ENCODE assay signal across 8 cellular contexts in the genomic region with DNA sequence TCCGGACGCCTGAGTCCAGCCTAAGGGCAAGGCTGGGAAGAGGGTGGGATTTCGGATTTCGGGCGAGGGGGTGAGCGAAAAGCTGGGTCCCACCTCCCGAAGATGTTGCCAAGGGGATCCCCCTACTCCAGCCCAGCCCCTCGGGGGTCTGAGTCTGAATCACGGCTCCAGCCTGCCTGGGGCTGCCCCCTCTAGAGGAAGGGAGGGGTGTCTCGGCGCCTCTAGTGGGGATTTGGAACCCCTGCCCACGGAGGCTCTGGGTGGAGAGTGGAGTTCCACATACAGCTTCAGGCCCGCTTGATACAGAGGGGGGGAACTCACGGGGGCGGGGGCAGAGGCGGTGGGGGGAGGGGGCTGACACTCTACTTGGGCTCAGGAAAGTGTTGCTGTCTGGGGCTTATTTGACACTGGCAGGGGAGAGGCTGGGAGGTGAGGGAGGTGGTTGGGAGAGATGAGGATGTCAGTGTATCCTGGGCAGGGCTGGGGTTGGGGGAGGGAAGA. TPM values are rescaled to one million over a fixed set of nuclear protein-coding genes. Genes with fewer than 3 reads are reported as not detected.
DNase-seq lines count a peak whose midpoint lies in the region; ATAC-seq and TF ChIP-seq lines count a peak whose summit lies in the region.

No MANE protein-coding gene starts in this region.

- TF ChIP-seq CTCF in activated B cell treated with CpG ODN at 0.5 μM for 24 hours (IDR thresholded peaks at IDR 0.05) = no peak
- no peak for TF ChIP-seq CTCF in GM13977 (IDR thresholded peaks at IDR 0.05; ENCODE audit: extremely low read depth, insufficient read depth, missing control alignments)

- peaks cover 16% of the 10 kb centered on the region for H3K4me1 Mint-ChIP-seq in activated B cell treated with CpG ODN at 0.5 μM for 24 hours

- peaks cover 37% of the 10 kb centered on the region for H3K27me3 Mint-ChIP-seq in activated B cell treated with CpG ODN at 0.5 μM for 24 hours

- peak overlapping the region; percentile 63 for H3K4me3 Mint-ChIP-seq in activated B cell treated with CpG ODN at 0.5 μM for 24 hours

- CTCF ChIA-PET in activated B cell treated with CpG ODN at 0.5 μM for 24 hours (lab: Charles Lee) = interaction anchor here (1.1 to 6.3 kb wide), 2 partner anchors 125 to 503 kb away, joined by 3 to 276 read pairs; no protein-coding TSS in a partner anchor

- ATAC-seq in activated B cell treated with CpG ODN at 0.5 μM for 24 hours (ENCODE audit: low read depth) (peak; percentile 33), GM19324 (IDR thresholded peaks at IDR 0.05; ENCODE audit: low FRiP score, unreplicated experiment) (no peak)

- H3K27ac ChIP-seq in caudate nucleus (ENCODE audit: low read depth, low read length) = no peak overlapping the region

- POLR2A ChIA-PET in activated B cell treated with CpG ODN at 0.5 μM for 24 hours (lab: Charles Lee) = no interaction called here

- DNase-seq in GM03348 (ENCODE audit: low spot score) (peak; percentile 64), activated B cell treated with CpG ODN at 0.5 μM for 24 hours (no peak), hepatic stellate cell (ENCODE audit: low spot score) (peak; percentile 51), retina (peak; percentile 75), GM13977 (ENCODE audit: low spot score) (no peak), medulla oblongata (ENCODE audit: extremely low spot score) (no peak), caudate nucleus (lab: John Stamatoyannopoulos, UW) (no peak)

- intact Hi-C loops in activated B cell treated with CpG ODN at 0.5 μM for 24 hours (cut with micrococcal nuclease) = loop anchor here (10.0 kb wide), 2 partner anchors 341 to 1081 kb away; partner anchors contain the start of genes AIM2 and CD1B

- H3K27ac Mint-ChIP-seq in activated B cell treated with CpG ODN at 0.5 μM for 24 hours = no peak overlapping the region

- H3K9me3 Mint-ChIP-seq in activated B cell treated with CpG ODN at 0.5 μM for 24 hours = no peaks in the 10 kb centered on the region

- in situ Hi-C loops in GM13977 (cut with MboI; ENCODE audit: low pct_unique_long_range_greater_than_20kb, low sequenced_read_pairs, unreplicated experiment) = no loop called here

- no peaks in the 10 kb centered on the region for H3K36me3 Mint-ChIP-seq in activated B cell treated with CpG ODN at 0.5 μM for 24 hours (ENCODE audit: low read depth)

RNA-seq across cellular contexts. Expression of gene KIRREL1, which starts 0.7 kb away (rescaled TPM):
- total RNA-seq in activated B cell treated with CpG ODN at 0.5 μM for 24 hours = not detected in 2 replicates

Comparison
In these comparisons a context has a peak if more than half of its experiments do, and no peak if none do; other contexts are left out.
1. DNase-seq: peak in GM03348 (single experiment), hepatic stellate cell (single experiment) and retina (single experiment); none in activated B cell treated with CpG ODN at 0.5 μM for 24 hours (single experiment), GM13977 (single experiment), medulla oblongata (single experiment) and caudate nucleus (0 of 61).